ENCODE assay signal across 8 cellular contexts in the genomic region with DNA sequence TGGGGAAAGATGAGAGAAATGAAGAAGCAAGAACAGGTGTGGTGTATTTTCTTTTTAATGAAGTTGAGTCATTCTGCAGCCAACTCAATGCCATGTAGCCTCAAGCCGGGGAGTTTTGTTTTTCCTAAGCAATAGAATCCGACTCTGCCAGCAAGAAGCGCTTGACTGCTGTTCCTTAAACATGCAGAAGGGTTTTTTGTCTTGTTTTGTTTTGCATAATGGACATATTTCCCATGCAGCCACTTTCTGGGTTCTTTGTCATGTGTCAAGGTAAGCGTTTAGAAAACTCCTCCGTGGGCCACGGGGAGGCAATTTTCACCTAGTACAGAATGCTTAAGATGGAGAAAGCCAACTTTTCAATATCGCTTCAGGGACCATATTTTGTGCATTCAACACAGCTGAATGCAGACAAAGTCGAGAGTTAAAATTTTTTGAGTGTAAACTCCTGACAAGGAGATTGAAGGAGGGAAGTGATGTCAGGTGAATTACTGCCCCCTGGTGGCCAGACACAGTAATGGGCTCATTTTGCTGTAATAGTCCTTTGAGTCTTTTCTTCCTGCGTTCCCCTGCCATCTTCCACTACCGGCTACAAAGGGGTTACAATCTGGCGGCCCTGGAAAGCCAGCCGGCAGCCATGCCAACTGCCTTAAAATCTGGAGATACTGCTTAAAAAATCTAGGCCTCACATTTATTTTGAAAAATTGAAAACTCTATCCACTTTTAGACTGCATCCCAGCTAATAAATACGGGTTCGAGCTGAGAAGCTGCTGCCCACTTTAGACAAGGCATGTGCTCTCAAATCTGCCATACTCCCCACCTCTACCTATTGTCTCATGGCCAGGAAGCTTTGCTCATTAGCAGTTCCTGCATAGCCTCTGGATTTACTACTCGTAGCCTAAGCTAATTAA. TPM values are rescaled to one million over a fixed set of nuclear protein-coding genes. Genes with fewer than 3 reads are reported as not detected.
DNase-seq lines count a peak whose midpoint lies in the region; ATAC-seq and TF ChIP-seq lines count a peak whose summit lies in the region.

No MANE protein-coding gene starts in this region.

- no peaks in the 10 kb centered on the region for H3K9me3 ChIP-seq in naive thymus-derived CD4-positive, alpha-beta T cell (ENCODE audit: control insufficient read depth in 2 of 3, low read length in 3 of 3)

- H3K4me1 ChIP-seq in naive thymus-derived CD4-positive, alpha-beta T cell (ENCODE audit: control insufficient read depth in 2 of 2, insufficient read depth in 2 of 2, low read length in 2 of 2) = peaks cover 8% of the 10 kb centered on the region in 2 donors

- POLR2A ChIA-PET in naive thymus-derived CD4-positive, alpha-beta T cell (lab: Charles Lee) = no interaction called here

- H3K36me3 ChIP-seq in naive thymus-derived CD4-positive, alpha-beta T cell (ENCODE audit: control insufficient read depth in 2 of 3, insufficient read depth in 3 of 3, low read length in 3 of 3) = peaks cover 0 to 5% (median 0%) of the 10 kb centered on the region in 3 experiments

- H3K4me3 ChIP-seq in epithelial cell of proximal tubule (ENCODE audit: low read depth, low read length) = peak overlapping the region; percentile 39
- H3K4me3 ChIP-seq in naive thymus-derived CD4-positive, alpha-beta T cell (ENCODE audit: low read length) = no peak overlapping the region

- peak; percentile 21 for ATAC-seq in HG03571 (IDR thresholded peaks at IDR 0.05; ENCODE audit: unreplicated experiment)
- peak; percentile 30 for ATAC-seq in naive thymus-derived CD4-positive, alpha-beta T cell
- ATAC-seq in stimulated activated effector memory CD8-positive, alpha-beta T cell treated with anti-CD3 and anti-CD28 coated beads, Interleukin-12 subunit alpha, Interleukin-12 subunit beta, amount 100 ng/mL, for 72 hours = no peak
- no peak for ATAC-seq in GM19035 (IDR thresholded peaks at IDR 0.05; ENCODE audit: unreplicated experiment)

- intact Hi-C loops in naive thymus-derived CD4-positive, alpha-beta T cell (cut with micrococcal nuclease) = loop anchor here (1.0 to 10.0 kb wide), 7 partner anchors 106 to 1527 kb away; partner anchors contain the start of genes MMAB (in 1 of the 2), MTERF2 (in 1 of the 2), MVK (in 1 of the 2) and PRDM4 (in 1 of the 2)

- no peak overlapping the region for H3K27ac ChIP-seq in naive thymus-derived CD4-positive, alpha-beta T cell (ENCODE audit: low read depth, low read length)

- no peaks in the 10 kb centered on the region for H3K36me3 Mint-ChIP-seq in naive thymus-derived CD4-positive, alpha-beta T cell
- H3K36me3 Mint-ChIP-seq in stimulated activated effector memory CD8-positive, alpha-beta T cell treated with anti-CD3 and anti-CD28 coated beads, Interleukin-12 subunit alpha, Interleukin-12 subunit beta, amount 100 ng/mL, for 72 hours = peaks cover 27% of the 10 kb centered on the region

- H3K27ac Mint-ChIP-seq in naive thymus-derived CD4-positive, alpha-beta T cell = peak overlapping the region in 4 of 9 donors; percentile 21 to 90 (median 78)
- no peak overlapping the region for H3K27ac Mint-ChIP-seq in stimulated activated effector memory CD8-positive, alpha-beta T cell treated with anti-CD3 and anti-CD28 coated beads, Interleukin-12 subunit alpha, Interleukin-12 subunit beta, amount 100 ng/mL, for 72 hours

- peak overlapping the region; percentile 15 to 75 (median 60) for H3K4me3 Mint-ChIP-seq in naive thymus-derived CD4-positive, alpha-beta T cell
- H3K4me3 Mint-ChIP-seq in stimulated activated effector memory CD8-positive, alpha-beta T cell treated with anti-CD3 and anti-CD28 coated beads, Interleukin-12 subunit alpha, Interleukin-12 subunit beta, amount 100 ng/mL, for 72 hours = peak overlapping the region; percentile 15

- peak; percentile 54 for DNase-seq in DMS153 treated with DMSO at 0.1 percent for 48 hours (lab: John Stamatoyannopoulos, UW; ENCODE audit: unreplicated experiment)
- DNase-seq in NCI-H82 treated with DMSO at 0.1 percent for 48 hours (lab: John Stamatoyannopoulos, UW; ENCODE audit: unreplicated experiment) = peak; percentile 75
- DNase-seq in activated CD8-positive, alpha-beta memory T cell treated with anti-CD3 and anti-CD28 coated beads, Interleukin-2, amount 50 U/mL, for 24 hours (ENCODE audit: extremely low read depth) = peak; percentile 51
- no peak for DNase-seq in epithelial cell of proximal tubule (ENCODE audit: low read depth)
- peak; percentile 44 to 81 (median 71) for DNase-seq in naive thymus-derived CD4-positive, alpha-beta T cell
- DNase-seq in stimulated activated effector memory CD8-positive, alpha-beta T cell treated with anti-CD3 and anti-CD28 coated beads, Interleukin-12 subunit alpha, Interleukin-12 subunit beta, amount 100 ng/mL, for 72 hours (ENCODE audit: low spot score in 2 of 2) = peak; percentile 57 to 87

- peaks cover 0 to 2% (median 0%) of the 10 kb centered on the region in 5 donors for H3K27me3 Mint-ChIP-seq in naive thymus-derived CD4-positive, alpha-beta T cell

- CTCF ChIA-PET in naive thymus-derived CD4-positive, alpha-beta T cell (lab: Charles Lee) = interaction anchor here (0.7 to 1.8 kb wide), 9 partner anchors 24 to 836 kb away, joined by 3 to 5 read pairs (median 4); partner anchors contain the start of gene SART3

- no peaks in the 10 kb centered on the region for H3K9me3 Mint-ChIP-seq in naive thymus-derived CD4-positive, alpha-beta T cell
- H3K9me3 Mint-ChIP-seq in stimulated activated effector memory CD8-positive, alpha-beta T cell treated with anti-CD3 and anti-CD28 coated beads, Interleukin-12 subunit alpha, Interleukin-12 subunit beta, amount 100 ng/mL, for 72 hours = no peaks in the 10 kb centered on the region

- H3K4me1 Mint-ChIP-seq in naive thymus-derived CD4-positive, alpha-beta T cell = peaks cover 14 to 30% (median 22%) of the 10 kb centered on the region in 7 donors
- peaks cover 34% of the 10 kb centered on the region for H3K4me1 Mint-ChIP-seq in stimulated activated effector memory CD8-positive, alpha-beta T cell treated with anti-CD3 and anti-CD28 coated beads, Interleukin-12 subunit alpha, Interleukin-12 subunit beta, amount 100 ng/mL, for 72 hours

- peak; percentile 86 for TF ChIP-seq CTCF in epithelial cell of proximal tubule (conservative IDR thresholded peaks at IDR 0.05; ENCODE audit: low read depth, low read length)

- H3K27me3 ChIP-seq in naive thymus-derived CD4-positive, alpha-beta T cell (ENCODE audit: control insufficient read depth in 2 of 2, insufficient read depth in 2 of 2, low read length in 2 of 2) = no peaks in the 10 kb centered on the region

RNA-seq across cellular contexts. Expression of gene FICD, which starts 3.2 kb away (rescaled TPM):
- 3.2 and 3.3 TPM in 2 replicates for total RNA-seq in epithelial cell of proximal tubule
- total RNA-seq in naive thymus-derived CD4-positive, alpha-beta T cell = 1 to 10 TPM; 2.8 to 9.7 (median 6.9) TPM
- polyA plus RNA-seq in naive thymus-derived CD4-positive, alpha-beta T cell = 1 to 10 TPM; 1.6 to 2.7 TPM

RNA-seq across cellular contexts. Expression of gene SART3, which starts 49.1 kb away (rescaled TPM):
- 43.4 and 68.0 TPM in 2 replicates for total RNA-seq in epithelial cell of proximal tubule
- 10 to 100 TPM; 80.0 to 99.3 (median 87.6) TPM for total RNA-seq in naive thymus-derived CD4-positive, alpha-beta T cell
- polyA plus RNA-seq in naive thymus-derived CD4-positive, alpha-beta T cell = 10 to 100 TPM; 34.3 to 49.2 TPM

RNA-seq across cellular contexts. Expression of gene ISCU, which starts 50.5 kb away (rescaled TPM):
- total RNA-seq in epithelial cell of proximal tubule = 87.5 and 128 TPM in 2 replicates
- total RNA-seq in naive thymus-derived CD4-positive, alpha-beta T cell = 100 to 1,000 TPM in 4 of 5 experiments, 10 to 100 TPM in 1; 51.7 to 212 (median 191) TPM
- 100 to 1,000 TPM; 325 to 401 TPM for polyA plus RNA-seq in naive thymus-derived CD4-positive, alpha-beta T cell

Comparison
In these comparisons a context has a peak if more than half of its experiments do, and no peak if none do; other contexts are left out.
1. ATAC-seq: peak in HG03571 (single experiment) and naive thymus-derived CD4-positive, alpha-beta T cell (single experiment); none in stimulated activated effector memory CD8-positive, alpha-beta T cell treated with anti-CD3 and anti-CD28 coated beads, Interleukin-12 subunit alpha, Interleukin-12 subunit beta, amount 100 ng/mL, for 72 hours (single experiment) and GM19035 (single experiment).